Comparison of ENCODE assay signal across 23 cellular contexts in the genomic region with DNA sequence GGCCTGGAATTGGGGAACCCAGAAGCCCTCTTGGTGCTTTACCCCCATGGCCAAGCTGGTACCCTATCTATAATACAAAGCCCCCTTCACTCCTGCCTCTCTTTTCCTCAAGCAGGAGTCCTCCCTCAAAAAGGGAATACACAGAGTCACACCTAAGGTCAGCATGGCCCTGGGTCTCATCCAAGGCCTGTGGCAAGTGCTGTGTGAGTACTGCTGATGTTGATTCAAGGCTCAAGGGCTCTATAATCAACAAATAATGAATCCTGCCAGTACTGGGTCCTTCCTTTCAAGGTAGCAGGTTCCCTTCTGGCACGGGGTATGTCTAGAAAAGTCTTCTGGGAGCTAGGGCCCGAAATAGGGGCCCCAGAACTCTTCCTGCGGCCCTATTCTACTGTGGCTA.
"Had no signal": no experiment of that assay in that cellular context is flagged by ENCODE, and none has a peak within 500 bp of the region (broad histone marks: within the 10 kb centered on the region; RNA-seq: fewer than 3 reads in every experiment).

No MANE protein-coding gene starts in this region.

- H3K27me3 Mint-ChIP-seq: activated naive CD8-positive, alpha-beta T cell had no signal

- H3K27ac ChIP-seq: brain microvascular endothelial cell, cardiac muscle cell had no signal

- H3K4me3 ChIP-seq: cardiac muscle cell, K562 had no signal

- H3K27ac Mint-ChIP-seq: activated B cell treated with CpG ODN at 0.5 μM for 24 hours; activated CD4-positive, alpha-beta T cell treated with anti-CD3 and anti-CD28 coated beads, Interleukin-2, amount 10 ng/mL, durations not matched to agents 24 days and 14 days; activated naive CD8-positive, alpha-beta T cell had no signal

- ATAC-seq: activated T-cell treated with anti-CD3 and anti-CD28 coated beads, Interleukin-2, amount 50 U/mL, for 4 hours; K562 had no signal

- DNase-seq: activated B cell treated with CpG ODN at 0.5 μM for 24 hours; activated CD4-positive, alpha-beta T cell treated with anti-CD3 and anti-CD28 coated beads for 1 hour; activated CD4-positive, alpha-beta T cell treated with anti-CD3 and anti-CD28 coated beads, Interleukin-2, amount 10 ng/mL, durations not matched to agents 24 days and 14 days; activated CD4-positive, alpha-beta T cell treated with anti-CD3 and anti-CD28 coated beads, Interleukin-2, amount 50 U/mL, for 48 hours; activated CD8-positive, alpha-beta memory T cell treated with anti-CD3 and anti-CD28 coated beads for 24 hours; activated effector memory CD4-positive, alpha-beta T cell treated with anti-CD3 and anti-CD28 coated beads, Interleukin-2, amount 50 U/mL, for 16 hours; activated naive CD4-positive, alpha-beta T cell treated with Interleukin-2 at 50 U/mL for 16 hours; activated T-cell treated with anti-CD3 and anti-CD28 coated beads, Interleukin-2, amount 50 U/mL, for 4 hours; brain microvascular endothelial cell; Kasumi-1; NCI-H1048; NCI-H1417 treated with DMSO at 0.1 percent for 48 hours; NCI-H1694; NCI-H2081; NCI-H2227 treated with DMSO at 0.1 percent for 48 hours; NCI-H446 treated with DMSO at 0.1 percent for 48 hours; NCI-H526 treated with DMSO at 0.1 percent for 48 hours; SIG-M5; T-helper 2 cell; T1000 had no signal

- H3K27me3 ChIP-seq: brain microvascular endothelial cell, cardiac muscle cell had no signal

- H3K36me3 ChIP-seq: brain microvascular endothelial cell, cardiac muscle cell had no signal

- H3K4me3 Mint-ChIP-seq: activated B cell treated with CpG ODN at 0.5 μM for 24 hours; activated CD4-positive, alpha-beta T cell treated with anti-CD3 and anti-CD28 coated beads, Interleukin-2, amount 10 ng/mL, durations not matched to agents 24 days and 14 days; activated naive CD8-positive, alpha-beta T cell; activated T-cell treated with anti-CD3 and anti-CD28 coated beads, Interleukin-2, amount 50 U/mL, for 4 hours had no signal

- H3K4me1 Mint-ChIP-seq: activated CD4-positive, alpha-beta T cell treated with anti-CD3 and anti-CD28 coated beads, Interleukin-2, amount 10 ng/mL, durations not matched to agents 24 days and 14 days had no signal
